In genomic region chr1:226743259-226743658, GRCh38 we compare ENCODE assay signal across 25 cellular contexts.
"Had no signal": no experiment of that assay in that cellular context is flagged by ENCODE, and none has a peak within 500 bp of the region (broad histone marks: within the 10 kb centered on the region; RNA-seq: fewer than 3 reads in every experiment).

No MANE protein-coding gene starts in this region.

- H3K36me3 ChIP-seq: SJCRH30 had no signal

- ATAC-seq: Panc1, PC-3, Right ventricle myocardium inferior, SK-N-SH treated with all-trans-retinoic acid at 6 μM for 48 hours had no signal

- H3K4me3 ChIP-seq: SJCRH30 had no signal

- DNase-seq: KBM-7; MV-4-11; NCI-H1048; NCI-H1105; NCI-H1417; NCI-H1436 treated with DMSO at 0.1 percent for 48 hours; NCI-H1694; NCI-H187 treated with DMSO at 0.1 percent for 48 hours; NCI-H2081; NCI-H2107; NCI-H2227 treated with DMSO at 0.1 percent for 48 hours; NCI-H446; NCI-H510A; NCI-H524 treated with DMSO at 0.1 percent for 48 hours; NCI-H69; NCI-H774; NK-92 treated with Interleukin-12 subunit alpha and Interleukin-12 subunit beta, amount 100 ng/mL, for 24 hours; PC-3; SHP77 treated with DMSO at 0.1 percent for 48 hours; SJCRH30 had no signal

- H3K27ac ChIP-seq: HL-60, SJCRH30 had no signal

- FAIRE-seq: HTR-8/SVneo had no signal
